Comparison of ENCODE assay signal across 11 cellular contexts in the genomic region with DNA sequence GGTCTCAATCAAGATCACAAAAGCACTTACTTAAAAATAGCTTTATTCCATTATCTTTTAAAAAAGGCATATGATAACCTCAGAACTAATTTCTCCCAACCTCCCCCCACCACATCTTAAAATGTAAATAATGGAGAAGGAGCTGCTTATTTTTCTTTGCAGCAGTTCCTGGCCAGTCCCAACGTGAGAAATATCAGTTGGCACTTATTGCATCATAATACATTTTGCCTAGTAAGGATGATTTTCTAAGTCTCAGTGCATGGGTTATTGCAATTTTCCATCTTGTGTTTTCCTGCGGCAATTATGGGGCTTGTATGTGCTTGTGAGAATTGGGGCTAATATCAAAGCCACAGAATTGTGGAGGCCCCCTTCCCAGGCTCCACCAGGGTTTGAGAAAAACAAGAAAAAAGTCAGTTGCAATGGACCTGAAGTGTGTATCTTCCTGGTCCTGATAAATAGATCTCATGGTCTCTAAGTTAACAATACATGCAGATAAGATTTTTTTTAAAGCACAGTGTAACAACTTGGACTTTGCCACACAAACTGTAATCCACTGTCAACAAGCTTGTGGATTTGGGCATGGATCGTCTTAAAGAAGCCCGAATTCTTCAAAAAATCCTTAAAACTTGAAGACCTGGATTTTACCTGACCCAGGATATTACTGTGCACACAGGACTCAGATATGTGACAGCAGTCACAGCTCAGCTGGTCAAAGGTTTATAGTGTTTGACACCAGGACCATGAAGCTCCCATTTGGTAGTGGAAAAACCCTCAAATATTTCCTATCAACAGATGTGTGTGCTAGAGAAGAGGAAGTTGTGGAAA. TPM values are rescaled to one million over a fixed set of nuclear protein-coding genes. Genes with fewer than 3 reads are reported as not detected.
A peak's percentile ranks its signal among the peaks of the same experiment; 100 is the strongest.
DNase-seq lines count a peak whose midpoint lies in the region; ATAC-seq, FAIRE-seq and TF ChIP-seq lines count a peak whose summit lies in the region.
"Had no signal": no experiment of that assay in that cellular context is flagged by ENCODE, and none has a peak within 500 bp of the region (broad histone marks: within the 10 kb centered on the region; RNA-seq: fewer than 3 reads in every experiment).

No MANE protein-coding gene starts in this region.

- H2AK5ac ChIP-seq in H1 (ENCODE audit: low read depth, low read length) = no peak overlapping the region

- no peak for FAIRE-seq in H1 (lab: Jason Lieb, UNC)
- FAIRE-seq: colon, keratinocyte had no signal

- H3K4me2 ChIP-seq in OCI-LY3 (ENCODE audit: low read length) = peak overlapping the region; percentile 96
- peak overlapping the region in 1 of 2 experiments; percentile 98; a peak in 2 of 4 replicates for H3K4me2 ChIP-seq in H1 (ENCODE audit: insufficient read depth in 1 of 2, low read depth in 2 of 2, low read length in 2 of 2)

- 79% methylated on average over 4 of the region's 4 CpGs; no CpG with 5 or more reads in 1 of the 2 experiments for WGBS in H1 (ENCODE audit: extremely low coverage in 1 of 2, insufficient coverage in 1 of 2, insufficient read length in 1 of 2, insufficient replicate concordance in 2 of 2, low coverage in 1 of 2, low lambda C conversion rate in 2 of 2, missing lambda C conversion rate in 1 of 2), 2 experiments

- H2BK120ac ChIP-seq in H1 (replicated peaks; ENCODE audit: low read depth, low read length) = no peak overlapping the region

- H3K56ac ChIP-seq in H1 (replicated peaks; ENCODE audit: insufficient read length, low read depth, low read length) = no peak overlapping the region

- no peaks in the 10 kb centered on the region for H3K36me3 ChIP-seq in OCI-LY3 (replicated peaks; ENCODE audit: low read depth, low read length)
- H3K36me3 ChIP-seq in H1 (ENCODE audit: control insufficient read depth in 2 of 4, insufficient read depth in 4 of 4, low read length in 3 of 4) = peaks cover 5 to 32% (median 14%) of the 10 kb centered on the region in 4 experiments; a peak in 7 of 8 replicates

- POLR2A ChIA-PET in H1 (lab: Charles Lee; ENCODE audit: partially characterized antibody) = interaction anchor here (0.6 to 12.8 kb wide), 14 partner anchors 9 to 1784 kb away, joined by 3 to 106 read pairs (median 8); a partner anchor contains a TSS

- H3K79me1 ChIP-seq in H1 (ENCODE audit: low read depth, low read length) = peaks cover 4% of the 10 kb centered on the region; the same call in 1 of the 2 replicates

- no peaks in the 10 kb centered on the region for H3K9me3 ChIP-seq in OCI-LY3 (ENCODE audit: insufficient read depth, low read length)
- H3K9me3 ChIP-seq in H1 (ENCODE audit: insufficient read depth in 2 of 2, low read depth in 1 of 2, low read length in 1 of 2) = no peaks in the 10 kb centered on the region

- no peak overlapping the region for H3K27ac ChIP-seq in OCI-LY3 (ENCODE audit: low read length)
- H3K27ac ChIP-seq in H1 (ENCODE audit: low read depth, low read length) = no peak overlapping the region

- H4K5ac ChIP-seq in H1 (ENCODE audit: insufficient read length, low read depth, low read length) = no peak overlapping the region

- TF ChIP-seq CTCF in OCI-LY3 (IDR thresholded peaks at IDR 0.05; ENCODE audit: low read depth, low read length) = no peak
- TF ChIP-seq CTCF in H1 (IDR thresholded peaks at IDR 0.05; ENCODE audit: control extremely low read depth in 1 of 3, insufficient read depth in 1 of 3, low read depth in 1 of 3, low read length in 3 of 3) = no peak
- TF ChIP-seq CTCF in osteocyte (IDR thresholded peaks at IDR 0.05) = no peak

- peaks cover 43% of the 10 kb centered on the region for H3K4me1 Mint-ChIP-seq in osteocyte (ENCODE audit: unreplicated experiment)

- no peak overlapping the region for H4K91ac ChIP-seq in H1 (replicated peaks; ENCODE audit: insufficient read length, low read length)

- CTCF ChIA-PET in H1 (lab: Charles Lee; ENCODE audit: partially characterized antibody) = interaction anchor here (0.5 to 5.5 kb wide), 24 partner anchors 8 to 449 kb away, joined by 3 to 49 read pairs (median 4); a partner anchor contains a TSS

- H3K14ac ChIP-seq in H1 (ENCODE audit: insufficient read length) = no peak overlapping the region

- no peak for ATAC-seq in GM21825 (IDR thresholded peaks at IDR 0.05; ENCODE audit: unreplicated experiment)

- H3K27me3 Mint-ChIP-seq in osteocyte (ENCODE audit: unreplicated experiment) = no peaks in the 10 kb centered on the region

- H3K79me2 ChIP-seq in OCI-LY3 (ENCODE audit: low read length) (peaks cover 14% of the 10 kb centered on the region), H1 (ENCODE audit: control insufficient read depth in 1 of 2, insufficient read depth in 2 of 2, low read length in 2 of 2) (peaks cover 0 to 22% of the 10 kb centered on the region in 2 experiments; a peak in 2 of 4 replicates)

- peak overlapping the region; percentile 88 for H3K4me3 Mint-ChIP-seq in osteocyte (ENCODE audit: unreplicated experiment)

- no peak for TF ChIP-seq EP300 in H1 (IDR thresholded peaks at IDR 0.05; ENCODE audit: borderline replicate concordance in 1 of 2, low read depth in 2 of 2, low read length in 2 of 2)

- H3K4me3 ChIP-seq in OCI-LY3 (ENCODE audit: low read length) (no peak overlapping the region), H1 (ENCODE audit: extremely low read depth in 1 of 4, insufficient read depth in 2 of 4, low read depth in 3 of 4, low read length in 4 of 4) (peak overlapping the region in 1 of 4 experiments; percentile 93; a peak in 2 of 8 replicates)

- no peak for TF ChIP-seq POLR2A in H1 (IDR thresholded peaks at IDR 0.05; ENCODE audit: control extremely low read depth in 1 of 2, low read depth in 2 of 2, low read length in 2 of 2)

- H3K9ac ChIP-seq in OCI-LY3 (ENCODE audit: low read length) (no peak overlapping the region), H1 (replicated peaks in 1 of 4; ENCODE audit: extremely low read depth in 1 of 4, low read depth in 3 of 4, low read length in 3 of 4) (no peak overlapping the region; a peak in 1 of 7 replicates)

- no peak overlapping the region for H2BK5ac ChIP-seq in H1 (ENCODE audit: low read depth, low read length)

- H3K9me3 Mint-ChIP-seq in osteocyte (ENCODE audit: unreplicated experiment) = no peaks in the 10 kb centered on the region

- H3K4ac ChIP-seq in H1 (replicated peaks; ENCODE audit: insufficient read length, low read depth, low read length) = no peak overlapping the region

- no peak overlapping the region for H2BK15ac ChIP-seq in H1 (ENCODE audit: low read length)

- H4K20me1 ChIP-seq in OCI-LY3 (ENCODE audit: insufficient read depth, low read length) (no peaks in the 10 kb centered on the region), H1 (replicated peaks in 1 of 2; ENCODE audit: control insufficient read depth in 1 of 2, insufficient read depth in 2 of 2, low read length in 2 of 2) (no peaks in the 10 kb centered on the region)

- H3K36me3 Mint-ChIP-seq in osteocyte (ENCODE audit: unreplicated experiment) = peaks cover 6% of the 10 kb centered on the region

- DNase-seq in NOMO-1 (lab: John Stamatoyannopoulos, UW; ENCODE audit: unreplicated experiment in 2 of 2) (peak; percentile 30 to 33), NOMO-1 treated with dmso at 0.1 percent for 144 hours (lab: John Stamatoyannopoulos, UW; ENCODE audit: unreplicated experiment) (no peak), H1 (ENCODE audit: low read depth in 1 of 2, low spot score in 2 of 2) (no peak), osteocyte (ENCODE audit: extremely low spot score, unreplicated experiment) (no peak), COR-L47 (lab: John Stamatoyannopoulos, UW) (no peak), COLO668 (lab: John Stamatoyannopoulos, UW; ENCODE audit: unreplicated experiment) (no peak)
- DNase-seq: NCI-H446 had no signal

- H2AFZ ChIP-seq in OCI-LY3 (ENCODE audit: low read depth, low read length) (no peak overlapping the region), H1 (ENCODE audit: low read length) (no peak overlapping the region)

- peaks cover 12% of the 10 kb centered on the region for H3K27me3 ChIP-seq in OCI-LY3 (ENCODE audit: low read depth, low read length)
- no peaks in the 10 kb centered on the region for H3K27me3 ChIP-seq in H1 (replicated peaks in 1 of 4; ENCODE audit: control insufficient read depth in 3 of 4, extremely low read depth in 1 of 4, insufficient read depth in 3 of 4, low read length in 3 of 4)

- no peak overlapping the region for H2BK20ac ChIP-seq in H1 (ENCODE audit: low read length)

- H3K4me1 ChIP-seq in OCI-LY3 (ENCODE audit: low read length) (peaks cover 38% of the 10 kb centered on the region), H1 (replicated peaks in 1 of 4; ENCODE audit: control insufficient read depth in 3 of 4, insufficient read depth in 4 of 4, low read length in 3 of 4) (peaks cover 3 to 10% (median 7%) of the 10 kb centered on the region in 4 experiments; a peak in 6 of 7 replicates)

- H3K27ac Mint-ChIP-seq in osteocyte (ENCODE audit: unreplicated experiment) = peak overlapping the region; percentile 92

- no peak overlapping the region for H2BK12ac ChIP-seq in H1 (ENCODE audit: low read depth, low read length)

- H3K23ac ChIP-seq in H1 (ENCODE audit: insufficient read length) = no peak overlapping the region

- peaks cover 7% of the 10 kb centered on the region; the same call in 1 of the 2 replicates for H3K23me2 ChIP-seq in H1 (ENCODE audit: low read depth, low read length)

- TF ChIP-seq RAD21 in H1 (IDR thresholded peaks at IDR 0.05 in 1 of 2, conservative IDR thresholded peaks at IDR 0.05 in 1 of 2; ENCODE audit: low read depth in 2 of 2, low read length in 2 of 2) = no peak

- no peak overlapping the region for H3K18ac ChIP-seq in H1 (ENCODE audit: extremely low read depth, low read length)

- H4K8ac ChIP-seq in H1 (ENCODE audit: extremely low read depth, insufficient read depth, low read length) = no peak overlapping the region

RNA-seq across cellular contexts. Expression of a gene that starts 2.8 kb away (rescaled TPM):
- 58.2 and 70.0 TPM in 2 replicates for total RNA-seq in H1 (2021; fragmentation: NEBNext Ultra II Directional; extraction: Animal tissue kit (Norgen Biotek cat#: 25700))
- 47.1 and 47.5 TPM in 2 replicates for polyA plus RNA-seq in H1 (2011; rRNA removed)
- 40.3 TPM for polyA plus RNA-seq in H1 (2011; cell fraction: cytosol; rRNA removed)
- polyA plus RNA-seq in H1 (2011; cell fraction: nucleus; rRNA removed) = 50.0 TPM
- polyA plus RNA-seq in H1 (2012, experiment 1 of 2) = 33.0 to 42.1 TPM (median 37.4 TPM) in 4 replicates
- 23.0 TPM for polyA plus RNA-seq in H1 (2012, experiment 2 of 2)
- 34.9 TPM for polyA plus RNA-seq in H1 (2013, experiment 1 of 2)
- 37.8 TPM for polyA plus RNA-seq in H1 (2013, experiment 2 of 2)
- 136 and 154 TPM in 2 replicates for polyA minus RNA-seq in H1 (2011; rRNA and poly(A)+ RNA removed)
- 60.5 TPM for polyA minus RNA-seq in H1 (2011; cell fraction: cytosol; rRNA and poly(A)+ RNA removed)
- 62.3 TPM for polyA minus RNA-seq in H1 (2011; cell fraction: nucleus; rRNA and poly(A)+ RNA removed)
- total RNA-seq in osteocyte = 94.7 and 98.2 TPM in 2 replicates

RNA-seq across cellular contexts. Expression of a gene that starts 40.0 kb away (rescaled TPM):
- 93.6 and 96.8 TPM in 2 replicates for total RNA-seq in H1 (2021; fragmentation: NEBNext Ultra II Directional; extraction: Animal tissue kit (Norgen Biotek cat#: 25700))
- 34.4 and 42.7 TPM in 2 replicates for polyA plus RNA-seq in H1 (2011; rRNA removed)
- 36.8 TPM for polyA plus RNA-seq in H1 (2011; cell fraction: cytosol; rRNA removed)
- 68.9 TPM for polyA plus RNA-seq in H1 (2011; cell fraction: nucleus; rRNA removed)
- polyA plus RNA-seq in H1 (2012, experiment 1 of 2) = 40.2 to 62.7 TPM (median 47.4 TPM) in 4 replicates
- polyA plus RNA-seq in H1 (2012, experiment 2 of 2) = 20.4 TPM
- polyA plus RNA-seq in H1 (2013, experiment 1 of 2) = 77.5 TPM
- polyA plus RNA-seq in H1 (2013, experiment 2 of 2) = 73.7 TPM
- 158 and 162 TPM in 2 replicates for polyA minus RNA-seq in H1 (2011; rRNA and poly(A)+ RNA removed)
- polyA minus RNA-seq in H1 (2011; cell fraction: cytosol; rRNA and poly(A)+ RNA removed) = 44.9 TPM
- 110 TPM for polyA minus RNA-seq in H1 (2011; cell fraction: nucleus; rRNA and poly(A)+ RNA removed)
- total RNA-seq in osteocyte = 20.7 and 21.7 TPM in 2 replicates

RNA-seq across cellular contexts. Expression of a gene that starts 47.3 kb away (rescaled TPM):
- total RNA-seq in H1 (2021; fragmentation: NEBNext Ultra II Directional; extraction: Animal tissue kit (Norgen Biotek cat#: 25700)) = 34.4 and 35.5 TPM in 2 replicates
- polyA plus RNA-seq in H1 (2011; rRNA removed) = 40.6 and 40.9 TPM in 2 replicates
- 40.8 TPM for polyA plus RNA-seq in H1 (2011; cell fraction: cytosol; rRNA removed)
- 58.1 TPM for polyA plus RNA-seq in H1 (2011; cell fraction: nucleus; rRNA removed)
- polyA plus RNA-seq in H1 (2012, experiment 1 of 2) = 38.0 to 43.0 TPM (median 40.0 TPM) in 4 replicates
- 23.9 TPM for polyA plus RNA-seq in H1 (2012, experiment 2 of 2)
- polyA plus RNA-seq in H1 (2013, experiment 1 of 2) = 33.4 TPM
- polyA plus RNA-seq in H1 (2013, experiment 2 of 2) = 31.8 TPM
- 47.8 and 58.0 TPM in 2 replicates for polyA minus RNA-seq in H1 (2011; rRNA and poly(A)+ RNA removed)
- 25.5 TPM for polyA minus RNA-seq in H1 (2011; cell fraction: cytosol; rRNA and poly(A)+ RNA removed)
- 32.6 TPM for polyA minus RNA-seq in H1 (2011; cell fraction: nucleus; rRNA and poly(A)+ RNA removed)
- total RNA-seq in osteocyte = 12.7 and 13.2 TPM in 2 replicates

Comparison
In these comparisons a context has a peak if more than half of its experiments do, and no peak if none do; other contexts are left out.
1. DNase-seq: peak in NOMO-1 (2 of 2); none in NOMO-1 treated with dmso at 0.1 percent for 144 hours (single experiment), H1 (0 of 2), osteocyte (single experiment), COR-L47 (single experiment) and COLO668 (single experiment).